1 cellular context compared by ENCODE assay signal in the genomic region with DNA sequence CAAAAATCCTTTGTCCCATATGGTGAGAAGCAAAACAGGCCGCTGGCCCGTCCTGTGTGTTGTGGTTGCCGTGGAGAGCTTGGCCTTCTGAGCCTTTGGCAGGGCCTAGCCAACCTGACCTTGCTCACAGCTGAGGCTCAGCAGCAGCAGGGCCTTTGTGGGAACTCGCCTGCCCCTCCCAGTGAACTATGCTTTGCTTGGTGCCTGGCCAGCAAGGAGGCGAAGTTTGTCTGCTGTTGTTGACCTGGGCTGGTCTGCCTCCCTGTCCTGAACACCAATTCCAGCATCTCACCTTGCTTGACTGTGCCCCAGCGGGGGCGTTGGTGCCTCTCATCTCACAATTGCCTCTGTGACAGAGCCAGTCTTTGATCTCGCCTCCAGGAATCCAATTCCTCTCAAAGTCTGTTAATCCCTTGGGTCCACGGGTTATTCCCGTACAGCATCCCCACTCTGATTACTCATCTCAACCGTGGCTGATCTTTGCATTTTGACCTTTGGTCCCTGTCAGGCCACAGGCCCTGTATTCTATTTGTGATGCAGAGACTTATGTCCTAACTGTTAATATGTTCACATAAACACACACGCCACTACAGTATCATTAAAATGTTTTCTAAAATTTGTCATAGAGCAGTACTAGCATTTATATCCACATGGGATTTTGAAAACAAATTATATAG.
TF ChIP-seq lines count a peak whose summit lies in the region.

No MANE protein-coding gene starts in this region.

TF ChIP-seq in HepG2, 621 proteins besides CTCF, POLR2A, EP300 and RAD21 (continued from another document and continues in another):
- TF ChIP-seq SIN3B (IDR thresholded peaks at IDR 0.05; ENCODE audit: low read length) (0 out of 2 replicates have a peak, but pooled peaks have one; percentile 52), BHLHE40 (IDR thresholded peaks at IDR 0.05; ENCODE audit: low read length) (peak; percentile 63; the same call in 1 of the 2 replicates), ZBTB42 (CRISPR knock-in tag; IDR thresholded peaks at IDR 0.05) (no peak), ZBTB8A (CRISPR knock-in tag; IDR thresholded peaks at IDR 0.05; ENCODE audit: borderline replicate concordance, low read depth) (no peak), ZNF839 (CRISPR knock-in tag; IDR thresholded peaks at IDR 0.05; ENCODE audit: borderline replicate concordance) (no peak), ZNF430 (CRISPR knock-in tag; IDR thresholded peaks at IDR 0.05) (peak; percentile 91), GATAD2A (CRISPR knock-in tag; IDR thresholded peaks at IDR 0.05) (peak; percentile 99), CC2D1A (CRISPR knock-in tag; IDR thresholded peaks at IDR 0.05) (no peak), PHF8 (CRISPR knock-in tag; IDR thresholded peaks at IDR 0.05) (peak; percentile 71), ZNF333 (CRISPR knock-in tag; IDR thresholded peaks at IDR 0.05; ENCODE audit: borderline replicate concordance) (no peak), PPARG (CRISPR knock-in tag; conservative IDR thresholded peaks at IDR 0.05) (peak; percentile 97), ZFP36L2 (CRISPR knock-in tag; IDR thresholded peaks at IDR 0.05) (no peak), KDM5A (IDR thresholded peaks at IDR 0.05; ENCODE audit: borderline replicate concordance, low read length) (no peak; the same call in 1 of the 2 replicates), ZNF775 (CRISPR knock-in tag; IDR thresholded peaks at IDR 0.05; ENCODE audit: borderline replicate concordance) (peak; percentile 60; the same call in 1 of the 2 replicates), IKZF1 (IDR thresholded peaks at IDR 0.05) (no peak), ZNF44 (CRISPR knock-in tag; IDR thresholded peaks at IDR 0.05) (peak; percentile 88; the same call in 1 of the 2 replicates), NPAS2 (CRISPR knock-in tag; IDR thresholded peaks at IDR 0.05; ENCODE audit: borderline replicate concordance) (no peak), ZNF232 (CRISPR knock-in tag; IDR thresholded peaks at IDR 0.05; ENCODE audit: borderline replicate concordance) (peak; percentile 66; the same call in 1 of the 2 replicates), HDAC6 (IDR thresholded peaks at IDR 0.05; ENCODE audit: low read depth, low read length) (no peak), ZNF616 (CRISPR knock-in tag; IDR thresholded peaks at IDR 0.05; ENCODE audit: low read depth) (no peak), BORCS8-MEF2B (CRISPR knock-in tag; IDR thresholded peaks at IDR 0.05) (peak; percentile 90), HCFC1 (IDR thresholded peaks at IDR 0.05; ENCODE audit: low read depth, low read length) (no peak), TAF15 (IDR thresholded peaks at IDR 0.05; ENCODE audit: low read depth, low read length, poor library complexity, severe bottlenecking) (no peak), ZNF615 (CRISPR knock-in tag; IDR thresholded peaks at IDR 0.05; ENCODE audit: borderline replicate concordance) (peak; percentile 63; the same call in 1 of the 2 replicates), ZNF256 (CRISPR knock-in tag; conservative IDR thresholded peaks at IDR 0.05) (no peak), SMAD3 (CRISPR knock-in tag; IDR thresholded peaks at IDR 0.05) (peak; percentile 91; the same call in 1 of the 2 replicates), HMG20B (CRISPR knock-in tag; conservative IDR thresholded peaks at IDR 0.05) (peak; percentile 93), HOXA3 (CRISPR knock-in tag; IDR thresholded peaks at IDR 0.05) (peak; percentile 90), ZNF761 (CRISPR knock-in tag; conservative IDR thresholded peaks at IDR 0.05) (peak; percentile 46; the same call in 1 of the 2 replicates), CHCHD3 (CRISPR knock-in tag; IDR thresholded peaks at IDR 0.05) (no peak), ZNF234 (CRISPR knock-in tag; conservative IDR thresholded peaks at IDR 0.05) (no peak), ATF1 (CRISPR knock-in tag; IDR thresholded peaks at IDR 0.05) (peak; percentile 73)
- TF ChIP-seq, protein P1, sequence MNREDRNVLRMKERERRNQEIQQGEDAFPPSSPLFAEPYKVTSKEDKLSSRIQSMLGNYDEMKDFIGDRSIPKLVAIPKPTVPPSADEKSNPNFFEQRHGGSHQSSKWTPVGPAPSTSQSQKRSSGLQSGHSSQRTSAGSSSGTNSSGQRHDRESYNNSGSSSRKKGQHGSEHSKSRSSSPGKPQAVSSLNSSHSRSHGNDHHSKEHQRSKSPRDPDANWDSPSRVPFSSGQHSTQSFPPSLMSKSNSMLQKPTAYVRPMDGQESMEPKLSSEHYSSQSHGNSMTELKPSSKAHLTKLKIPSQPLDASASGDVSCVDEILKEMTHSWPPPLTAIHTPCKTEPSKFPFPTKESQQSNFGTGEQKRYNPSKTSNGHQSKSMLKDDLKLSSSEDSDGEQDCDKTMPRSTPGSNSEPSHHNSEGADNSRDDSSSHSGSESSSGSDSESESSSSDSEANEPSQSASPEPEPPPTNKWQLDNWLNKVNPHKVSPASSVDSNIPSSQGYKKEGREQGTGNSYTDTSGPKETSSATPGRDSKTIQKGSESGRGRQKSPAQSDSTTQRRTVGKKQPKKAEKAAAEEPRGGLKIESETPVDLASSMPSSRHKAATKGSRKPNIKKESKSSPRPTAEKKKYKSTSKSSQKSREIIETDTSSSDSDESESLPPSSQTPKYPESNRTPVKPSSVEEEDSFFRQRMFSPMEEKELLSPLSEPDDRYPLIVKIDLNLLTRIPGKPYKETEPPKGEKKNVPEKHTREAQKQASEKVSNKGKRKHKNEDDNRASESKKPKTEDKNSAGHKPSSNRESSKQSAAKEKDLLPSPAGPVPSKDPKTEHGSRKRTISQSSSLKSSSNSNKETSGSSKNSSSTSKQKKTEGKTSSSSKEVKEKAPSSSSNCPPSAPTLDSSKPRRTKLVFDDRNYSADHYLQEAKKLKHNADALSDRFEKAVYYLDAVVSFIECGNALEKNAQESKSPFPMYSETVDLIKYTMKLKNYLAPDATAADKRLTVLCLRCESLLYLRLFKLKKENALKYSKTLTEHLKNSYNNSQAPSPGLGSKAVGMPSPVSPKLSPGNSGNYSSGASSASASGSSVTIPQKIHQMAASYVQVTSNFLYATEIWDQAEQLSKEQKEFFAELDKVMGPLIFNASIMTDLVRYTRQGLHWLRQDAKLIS (CRISPR knock-in tag; IDR thresholded peaks at IDR 0.05) = peak; percentile 46; the same call in 1 of the 2 replicates
- TF ChIP-seq, protein P2, sequence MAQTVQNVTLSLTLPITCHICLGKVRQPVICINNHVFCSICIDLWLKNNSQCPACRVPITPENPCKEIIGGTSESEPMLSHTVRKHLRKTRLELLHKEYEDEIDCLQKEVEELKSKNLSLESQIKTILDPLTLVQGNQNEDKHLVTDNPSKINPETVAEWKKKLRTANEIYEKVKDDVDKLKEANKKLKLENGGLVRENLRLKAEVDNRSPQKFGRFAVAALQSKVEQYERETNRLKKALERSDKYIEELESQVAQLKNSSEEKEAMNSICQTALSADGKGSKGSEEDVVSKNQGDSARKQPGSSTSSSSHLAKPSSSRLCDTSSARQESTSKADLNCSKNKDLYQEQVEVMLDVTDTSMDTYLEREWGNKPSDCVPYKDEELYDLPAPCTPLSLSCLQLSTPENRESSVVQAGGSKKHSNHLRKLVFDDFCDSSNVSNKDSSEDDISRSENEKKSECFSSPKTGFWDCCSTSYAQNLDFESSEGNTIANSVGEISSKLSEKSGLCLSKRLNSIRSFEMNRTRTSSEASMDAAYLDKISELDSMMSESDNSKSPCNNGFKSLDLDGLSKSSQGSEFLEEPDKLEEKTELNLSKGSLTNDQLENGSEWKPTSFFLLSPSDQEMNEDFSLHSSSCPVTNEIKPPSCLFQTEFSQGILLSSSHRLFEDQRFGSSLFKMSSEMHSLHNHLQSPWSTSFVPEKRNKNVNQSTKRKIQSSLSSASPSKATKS (CRISPR knock-in tag; IDR thresholded peaks at IDR 0.05) = 0 out of 2 replicates have a peak, but pooled peaks have one; percentile 59
- TF ChIP-seq, protein P3, sequence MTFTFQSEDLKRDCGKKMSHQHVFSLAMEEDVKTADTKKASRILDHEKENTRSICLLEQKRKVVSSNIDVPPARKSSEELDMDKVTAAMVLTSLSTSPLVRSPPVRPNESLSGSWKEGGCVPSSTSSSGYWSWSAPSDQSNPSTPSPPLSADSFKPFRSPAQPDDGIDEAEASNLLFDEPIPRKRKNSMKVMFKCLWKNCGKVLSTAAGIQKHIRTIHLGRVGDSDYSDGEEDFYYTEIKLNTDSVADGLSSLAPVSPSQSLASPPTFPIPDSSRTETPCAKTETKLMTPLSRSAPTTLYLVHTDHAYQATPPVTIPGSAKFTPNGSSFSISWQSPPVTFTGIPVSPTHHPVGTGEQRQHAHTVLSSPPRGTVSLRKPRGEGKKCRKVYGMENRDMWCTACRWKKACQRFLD (CRISPR knock-in tag; IDR thresholded peaks at IDR 0.05; ENCODE audit: borderline replicate concordance) = no peak
- TF ChIP-seq, protein P4, sequence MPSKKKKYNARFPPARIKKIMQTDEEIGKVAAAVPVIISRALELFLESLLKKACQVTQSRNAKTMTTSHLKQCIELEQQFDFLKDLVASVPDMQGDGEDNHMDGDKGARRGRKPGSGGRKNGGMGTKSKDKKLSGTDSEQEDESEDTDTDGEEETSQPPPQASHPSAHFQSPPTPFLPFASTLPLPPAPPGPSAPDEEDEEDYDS (CRISPR knock-in tag; IDR thresholded peaks at IDR 0.05) = peak; percentile 75; the same call in 1 of the 2 replicates
- TF ChIP-seq, protein P5, sequence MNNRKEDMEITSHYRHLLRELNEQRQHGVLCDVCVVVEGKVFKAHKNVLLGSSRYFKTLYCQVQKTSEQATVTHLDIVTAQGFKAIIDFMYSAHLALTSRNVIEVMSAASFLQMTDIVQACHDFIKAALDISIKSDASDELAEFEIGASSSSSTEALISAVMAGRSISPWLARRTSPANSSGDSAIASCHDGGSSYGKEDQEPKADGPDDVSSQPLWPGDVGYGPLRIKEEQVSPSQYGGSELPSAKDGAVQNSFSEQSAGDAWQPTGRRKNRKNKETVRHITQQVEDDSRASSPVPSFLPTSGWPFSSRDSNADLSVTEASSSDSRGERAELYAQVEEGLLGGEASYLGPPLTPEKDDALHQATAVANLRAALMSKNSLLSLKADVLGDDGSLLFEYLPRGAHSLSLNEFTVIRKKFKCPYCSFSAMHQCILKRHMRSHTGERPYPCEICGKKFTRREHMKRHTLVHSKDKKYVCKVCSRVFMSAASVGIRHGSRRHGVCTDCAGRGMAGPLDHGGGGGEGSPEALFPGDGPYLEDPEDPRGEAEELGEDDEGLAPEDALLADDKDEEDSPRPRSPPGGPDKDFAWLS (CRISPR knock-in tag; IDR thresholded peaks at IDR 0.05; ENCODE audit: borderline replicate concordance) = no peak
- TF ChIP-seq, protein P6, sequence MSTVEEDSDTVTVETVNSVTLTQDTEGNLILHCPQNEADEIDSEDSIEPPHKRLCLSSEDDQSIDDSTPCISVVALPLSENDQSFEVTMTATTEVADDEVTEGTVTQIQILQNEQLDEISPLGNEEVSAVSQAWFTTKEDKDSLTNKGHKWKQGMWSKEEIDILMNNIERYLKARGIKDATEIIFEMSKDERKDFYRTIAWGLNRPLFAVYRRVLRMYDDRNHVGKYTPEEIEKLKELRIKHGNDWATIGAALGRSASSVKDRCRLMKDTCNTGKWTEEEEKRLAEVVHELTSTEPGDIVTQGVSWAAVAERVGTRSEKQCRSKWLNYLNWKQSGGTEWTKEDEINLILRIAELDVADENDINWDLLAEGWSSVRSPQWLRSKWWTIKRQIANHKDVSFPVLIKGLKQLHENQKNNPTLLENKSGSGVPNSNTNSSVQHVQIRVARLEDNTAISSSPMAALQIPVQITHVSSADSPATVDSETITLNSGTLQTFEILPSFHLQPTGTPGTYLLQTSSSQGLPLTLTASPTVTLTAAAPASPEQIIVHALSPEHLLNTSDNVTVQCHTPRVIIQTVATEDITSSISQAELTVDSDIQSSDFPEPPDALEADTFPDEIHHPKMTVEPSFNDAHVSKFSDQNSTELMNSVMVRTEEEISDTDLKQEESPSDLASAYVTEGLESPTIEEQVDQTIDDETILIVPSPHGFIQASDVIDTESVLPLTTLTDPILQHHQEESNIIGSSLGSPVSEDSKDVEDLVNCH (CRISPR knock-in tag; IDR thresholded peaks at IDR 0.05) = no peak
- TF ChIP-seq, protein P7, sequence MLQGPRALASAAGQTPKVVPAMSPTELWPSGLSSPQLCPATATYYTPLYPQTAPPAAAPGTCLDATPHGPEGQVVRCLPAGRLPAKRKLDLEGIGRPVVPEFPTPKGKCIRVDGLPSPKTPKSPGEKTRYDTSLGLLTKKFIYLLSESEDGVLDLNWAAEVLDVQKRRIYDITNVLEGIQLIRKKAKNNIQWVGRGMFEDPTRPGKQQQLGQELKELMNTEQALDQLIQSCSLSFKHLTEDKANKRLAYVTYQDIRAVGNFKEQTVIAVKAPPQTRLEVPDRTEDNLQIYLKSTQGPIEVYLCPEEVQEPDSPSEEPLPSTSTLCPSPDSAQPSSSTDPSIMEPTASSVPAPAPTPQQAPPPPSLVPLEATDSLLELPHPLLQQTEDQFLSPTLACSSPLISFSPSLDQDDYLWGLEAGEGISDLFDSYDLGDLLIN (CRISPR knock-in tag; IDR thresholded peaks at IDR 0.05; ENCODE audit: borderline replicate concordance) = no peak
- TF ChIP-seq, protein P8, sequence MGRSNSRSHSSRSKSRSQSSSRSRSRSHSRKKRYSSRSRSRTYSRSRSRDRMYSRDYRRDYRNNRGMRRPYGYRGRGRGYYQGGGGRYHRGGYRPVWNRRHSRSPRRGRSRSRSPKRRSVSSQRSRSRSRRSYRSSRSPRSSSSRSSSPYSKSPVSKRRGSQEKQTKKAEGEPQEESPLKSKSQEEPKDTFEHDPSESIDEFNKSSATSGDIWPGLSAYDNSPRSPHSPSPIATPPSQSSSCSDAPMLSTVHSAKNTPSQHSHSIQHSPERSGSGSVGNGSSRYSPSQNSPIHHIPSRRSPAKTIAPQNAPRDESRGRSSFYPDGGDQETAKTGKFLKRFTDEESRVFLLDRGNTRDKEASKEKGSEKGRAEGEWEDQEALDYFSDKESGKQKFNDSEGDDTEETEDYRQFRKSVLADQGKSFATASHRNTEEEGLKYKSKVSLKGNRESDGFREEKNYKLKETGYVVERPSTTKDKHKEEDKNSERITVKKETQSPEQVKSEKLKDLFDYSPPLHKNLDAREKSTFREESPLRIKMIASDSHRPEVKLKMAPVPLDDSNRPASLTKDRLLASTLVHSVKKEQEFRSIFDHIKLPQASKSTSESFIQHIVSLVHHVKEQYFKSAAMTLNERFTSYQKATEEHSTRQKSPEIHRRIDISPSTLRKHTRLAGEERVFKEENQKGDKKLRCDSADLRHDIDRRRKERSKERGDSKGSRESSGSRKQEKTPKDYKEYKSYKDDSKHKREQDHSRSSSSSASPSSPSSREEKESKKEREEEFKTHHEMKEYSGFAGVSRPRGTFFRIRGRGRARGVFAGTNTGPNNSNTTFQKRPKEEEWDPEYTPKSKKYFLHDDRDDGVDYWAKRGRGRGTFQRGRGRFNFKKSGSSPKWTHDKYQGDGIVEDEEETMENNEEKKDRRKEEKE (IDR thresholded peaks at IDR 0.05) = no peak
- TF ChIP-seq, protein P9, sequence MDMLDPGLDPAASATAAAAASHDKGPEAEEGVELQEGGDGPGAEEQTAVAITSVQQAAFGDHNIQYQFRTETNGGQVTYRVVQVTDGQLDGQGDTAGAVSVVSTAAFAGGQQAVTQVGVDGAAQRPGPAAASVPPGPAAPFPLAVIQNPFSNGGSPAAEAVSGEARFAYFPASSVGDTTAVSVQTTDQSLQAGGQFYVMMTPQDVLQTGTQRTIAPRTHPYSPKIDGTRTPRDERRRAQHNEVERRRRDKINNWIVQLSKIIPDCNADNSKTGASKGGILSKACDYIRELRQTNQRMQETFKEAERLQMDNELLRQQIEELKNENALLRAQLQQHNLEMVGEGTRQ (IDR thresholded peaks at IDR 0.05; ENCODE audit: low read depth, low read length) = no peak
- TF ChIP-seq, protein P9 (CRISPR knock-in tag; IDR thresholded peaks at IDR 0.05; ENCODE audit: borderline replicate concordance) = no peak; the same call in 1 of the 2 replicates
